In the genomic region with DNA sequence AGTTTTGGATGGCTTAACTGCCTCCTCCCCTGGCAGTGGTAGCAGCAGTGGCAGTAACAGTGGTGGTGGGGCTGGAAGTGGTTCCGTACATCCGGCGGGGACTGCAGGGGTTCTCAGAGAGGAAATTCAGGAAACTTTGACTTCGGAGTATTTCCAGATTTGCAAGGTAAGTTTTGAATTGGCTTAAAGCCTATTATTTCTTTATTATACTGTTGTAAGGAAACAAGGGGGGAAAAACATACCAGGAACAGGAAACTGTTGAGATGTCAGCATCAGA, we compare ENCODE assay signal across 11 cellular contexts. TPM values are rescaled to one million over a fixed set of nuclear protein-coding genes. Genes with fewer than 3 reads are reported as not detected.
DNase-seq lines count a peak whose midpoint lies in the region; TF ChIP-seq lines count a peak whose summit lies in the region.
"Had no signal": no experiment of that assay in that cellular context is flagged by ENCODE, and none has a peak within 500 bp of the region (broad histone marks: within the 10 kb centered on the region; RNA-seq: fewer than 3 reads in every experiment).

No MANE protein-coding gene starts in this region.

- peaks cover 51% of the 10 kb centered on the region for H3K27me3 Mint-ChIP-seq in activated CD4-positive, alpha-beta T cell treated with anti-CD3 and anti-CD28 coated beads, Interleukin-2, amount 10 ng/mL, durations not matched to agents 24 days and 14 days

- TF ChIP-seq CTCF in LNCaP clone FGC (IDR thresholded peaks at IDR 0.05; ENCODE audit: control insufficient read depth, extremely low read depth, insufficient read depth): no peak
- no peak for TF ChIP-seq CTCF in coronary artery (IDR thresholded peaks at IDR 0.05)

- H3K9me3 ChIP-seq in neuron (ENCODE audit: low read length) (no peaks in the 10 kb centered on the region), HAP-1 (no peaks in the 10 kb centered on the region)
- H3K9me3 ChIP-seq: gastrocnemius medialis, upper lobe of left lung had no signal

- DNase-seq in NCI-H345 (lab: John Stamatoyannopoulos, UW): peak; percentile 2
- DNase-seq in NCI-H345 treated with DMSO at 0.1 percent for 48 hours (lab: John Stamatoyannopoulos, UW; ENCODE audit: unreplicated experiment): no peak
- DNase-seq in LNCaP clone FGC (ENCODE audit: low read depth): no peak
- DNase-seq in coronary artery (ENCODE audit: low spot score): no peak
- no peak for DNase-seq in NK-92 (lab: John Stamatoyannopoulos, UW; ENCODE audit: unreplicated experiment)
- DNase-seq in activated CD4-positive, alpha-beta T cell treated with anti-CD3 and anti-CD28 coated beads, Interleukin-2, amount 10 ng/mL, durations not matched to agents 24 days and 14 days: no peak
- no peak for DNase-seq in HAP-1 (ENCODE audit: low spot score in 2 of 2)
- DNase-seq: gastrocnemius medialis, upper lobe of left lung had no signal

- H3K36me3 ChIP-seq in neuron (ENCODE audit: insufficient read depth, low read length) (no peaks in the 10 kb centered on the region), HAP-1 (replicated peaks) (no peaks in the 10 kb centered on the region)
- H3K36me3 ChIP-seq: gastrocnemius medialis, upper lobe of left lung had no signal

- peak overlapping the region; percentile 100 for H2AFZ ChIP-seq in neuron (ENCODE audit: low read depth, low read length)

- no peak overlapping the region for H3K4me3 Mint-ChIP-seq in activated CD4-positive, alpha-beta T cell treated with anti-CD3 and anti-CD28 coated beads, Interleukin-2, amount 10 ng/mL, durations not matched to agents 24 days and 14 days

- H3K4me3 ChIP-seq in LNCaP clone FGC (ENCODE audit: low read depth, low read length) (peak overlapping the region; percentile 82), coronary artery (peak overlapping the region; percentile 72), neuron (ENCODE audit: low read length) (peak overlapping the region; percentile 95), HAP-1 (no peak overlapping the region)

- H3K9me3 Mint-ChIP-seq in activated CD4-positive, alpha-beta T cell treated with anti-CD3 and anti-CD28 coated beads, Interleukin-2, amount 10 ng/mL, durations not matched to agents 24 days and 14 days: peaks cover 9% of the 10 kb centered on the region

- H3K27ac Mint-ChIP-seq in activated CD4-positive, alpha-beta T cell treated with anti-CD3 and anti-CD28 coated beads, Interleukin-2, amount 10 ng/mL, durations not matched to agents 24 days and 14 days: no peak overlapping the region

- intact Hi-C loops in activated CD4-positive, alpha-beta T cell treated with anti-CD3 and anti-CD28 coated beads, Interleukin-2, amount 10 ng/mL, durations not matched to agents 24 days and 14 days (cut with micrococcal nuclease): no loop called here

- H3K27ac ChIP-seq in coronary artery: no peak overlapping the region
- H3K27ac ChIP-seq: gastrocnemius medialis, upper lobe of left lung had no signal

- H3K27me3 ChIP-seq in neuron (ENCODE audit: insufficient read depth, low read length): no peaks in the 10 kb centered on the region
- H3K27me3 ChIP-seq in HAP-1 (ENCODE audit: low read depth): peaks cover 37% of the 10 kb centered on the region

- peaks cover 9% of the 10 kb centered on the region for H3K4me1 Mint-ChIP-seq in activated CD4-positive, alpha-beta T cell treated with anti-CD3 and anti-CD28 coated beads, Interleukin-2, amount 10 ng/mL, durations not matched to agents 24 days and 14 days

- peaks cover 14% of the 10 kb centered on the region for H3K4me1 ChIP-seq in neuron (ENCODE audit: insufficient read depth, low read length)
- H3K4me1 ChIP-seq in HAP-1: no peaks in the 10 kb centered on the region

- in situ Hi-C loops in HAP-1 (cut with MboI; ENCODE audit: low sequenced_read_pairs): no loop called here

- peaks cover 2% of the 10 kb centered on the region for H3K36me3 Mint-ChIP-seq in activated CD4-positive, alpha-beta T cell treated with anti-CD3 and anti-CD28 coated beads, Interleukin-2, amount 10 ng/mL, durations not matched to agents 24 days and 14 days (ENCODE audit: low read depth)

RNA-seq across cellular contexts. Expression of a gene that starts 1.5 kb away (rescaled TPM):
- not detected in 2 replicates for total RNA-seq in activated CD4-positive, alpha-beta T cell treated with anti-CD3 and anti-CD28 coated beads, Interleukin-2, amount 10 ng/mL, durations not matched to agents 24 days and 14 days
- total RNA-seq: activated CD8-positive, alpha-beta memory T cell treated with anti-CD3 and anti-CD28 coated beads for 36 hours; gastrocnemius medialis had no signal
